27 cellular contexts compared by ENCODE assay signal in the genomic region with DNA sequence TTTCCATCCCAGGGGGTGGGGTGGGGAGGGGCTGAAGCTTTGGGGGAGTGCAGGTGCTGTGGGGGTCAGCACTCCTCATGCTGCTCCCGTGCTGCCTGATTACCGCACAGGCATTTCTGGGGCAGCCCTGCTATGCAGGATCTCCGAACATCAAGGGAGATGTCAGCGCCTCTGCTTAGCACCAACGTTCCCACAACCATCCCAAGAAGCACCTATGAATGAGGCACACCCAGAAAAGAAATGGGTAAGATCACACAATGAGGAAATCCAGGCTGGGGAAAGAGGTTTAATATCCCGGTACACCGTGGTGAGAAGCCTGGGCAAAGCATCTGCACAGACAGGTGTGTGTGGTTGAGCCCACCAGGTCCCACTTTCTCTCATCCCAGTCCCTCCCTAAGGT.
"Had no signal": no experiment of that assay in that cellular context is flagged by ENCODE, and none has a peak within 500 bp of the region (broad histone marks: within the 10 kb centered on the region; RNA-seq: fewer than 3 reads in every experiment).

No MANE protein-coding gene starts in this region.

- H3K4me1 ChIP-seq: ascending aorta had no signal

- H3K27me3 ChIP-seq: ascending aorta, Peyer's patch had no signal

- H3K9me3 ChIP-seq: ascending aorta, Peyer's patch had no signal

- DNase-seq: activated CD4-positive, alpha-beta T cell treated with anti-CD3 and anti-CD28 coated beads for 1 hour; activated CD4-positive, alpha-beta T cell treated with anti-CD3 and anti-CD28 coated beads, Interleukin-2, amount 10 ng/mL, durations not matched to agents 24 days and 14 days; activated CD4-positive, alpha-beta T cell treated with anti-CD3 and anti-CD28 coated beads, Interleukin-2, amount 50 U/mL, for 4 hours; activated CD4-positive, CD25-positive, alpha-beta regulatory T cell; activated CD8-positive, alpha-beta T cell treated with anti-CD3 and anti-CD28 coated beads for 36 hours; activated gamma-delta T cell treated with Interleukin-2 at 50 U/mL for 16 hours; activated naive CD4-positive, alpha-beta T cell treated with anti-CD3 and anti-CD28 coated beads, Interleukin-2, amount 50 U/mL, for 16 hours; activated naive CD8-positive, alpha-beta T cell treated with anti-CD3 and anti-CD28 coated beads for 36 hours; activated T-cell treated with anti-CD3 and anti-CD28 coated beads, Interleukin-2, amount 50 U/mL, for 4 hours; amniotic stem cell; MM.1S; MV-4-11; NCI-H1092; NCI-H1436 treated with DMSO at 0.1 percent for 48 hours; NCI-H1694 treated with DMSO at 0.1 percent for 48 hours; NCI-H2029; NCI-H345; NCI-H524 treated with DMSO at 0.1 percent for 48 hours; RPMI8226; SIG-M5; T1000; WERI-Rb-1 had no signal

- H3K9ac ChIP-seq: KMS-11 had no signal

- H3K4me3 ChIP-seq: ascending aorta, cardiac muscle cell, Peyer's patch had no signal

- ATAC-seq: activated CD8-positive, alpha-beta T cell treated with anti-CD3 and anti-CD28 coated beads for 36 hours; activated T-cell treated with anti-CD3 and anti-CD28 coated beads, Interleukin-2, amount 50 U/mL, for 4 hours; Right ventricle myocardium inferior had no signal

- H3K4me2 ChIP-seq: KMS-11 had no signal

- H3K27ac ChIP-seq: ascending aorta, cardiac muscle cell, KMS-11, Peyer's patch, WERI-Rb-1 had no signal
